ENCODE assay signal across 23 cellular contexts in the genomic region with DNA sequence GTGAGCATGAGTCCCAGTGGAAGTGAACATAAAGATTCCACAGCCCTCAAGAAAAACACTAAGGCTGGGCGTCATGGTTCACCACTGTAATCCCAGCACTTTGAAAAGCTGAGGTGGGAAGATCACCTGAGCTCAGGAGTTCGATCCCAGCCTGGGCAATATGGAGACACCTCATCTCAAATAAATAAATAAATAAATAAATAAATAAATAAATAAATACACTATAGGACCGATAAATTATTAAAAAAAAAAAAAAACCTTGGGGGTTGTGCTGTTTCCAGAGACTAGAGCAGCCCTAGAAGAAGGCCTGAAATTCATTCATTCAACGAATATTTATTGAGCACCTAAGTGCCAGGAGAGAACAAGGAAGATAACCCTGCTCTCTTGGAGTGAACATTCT. TPM values are rescaled to one million over a fixed set of nuclear protein-coding genes. Genes with fewer than 3 reads are reported as not detected.
DNase-seq lines count a peak whose midpoint lies in the region; ATAC-seq and TF ChIP-seq lines count a peak whose summit lies in the region.
"Had no signal": no experiment of that assay in that cellular context is flagged by ENCODE, and none has a peak within 500 bp of the region (broad histone marks: within the 10 kb centered on the region; RNA-seq: fewer than 3 reads in every experiment).

No MANE protein-coding gene starts in this region.

- H3K9ac ChIP-seq in H9 (ENCODE audit: extremely low read depth, insufficient read length, low read length): no peak overlapping the region
- H3K9ac ChIP-seq: BLaER1 had no signal

- TF ChIP-seq CTCF in H9 (conservative IDR thresholded peaks at IDR 0.05) (no peak), neural crest cell (conservative IDR thresholded peaks at IDR 0.05) (no peak)

- no peak overlapping the region for H4K5ac ChIP-seq in H9 (ENCODE audit: insufficient read length, low read depth, low read length)

- no peak overlapping the region for H4K8ac ChIP-seq in H9 (replicated peaks; ENCODE audit: insufficient read length, low read depth, low read length)

- no peak overlapping the region for H3K4me2 ChIP-seq in H9 (ENCODE audit: insufficient read depth, insufficient read length, low read length)

- POLR2A ChIA-PET in activated naive CD8-positive, alpha-beta T cell treated with anti-CD3 and anti-CD28 coated beads, Interleukin-2, amount 10 ng/mL, durations not matched to agents 7 days and 5 days (lab: Charles Lee): interaction anchor here (2.5 kb wide), 1 partner anchor 132 kb away, joined by 10 read pairs; no protein-coding TSS in a partner anchor

- CTCF ChIA-PET in activated CD8-positive, alpha-beta memory T cell treated with anti-CD3 and anti-CD28 coated beads, Interleukin-2, amount 10 ng/mL, durations not matched to agents 7 days and 5 days (lab: Charles Lee): interaction anchor here (1.1 to 1.5 kb wide), 2 partner anchors 131 to 182 kb away, joined by 3 to 8 read pairs; a partner anchor contains a TSS

- H4K91ac ChIP-seq in H9 (ENCODE audit: insufficient read length, low read depth, low read length): no peak overlapping the region

- H3K4me1 Mint-ChIP-seq in activated CD8-positive, alpha-beta memory T cell treated with anti-CD3 and anti-CD28 coated beads, Interleukin-2, amount 10 ng/mL, durations not matched to agents 7 days and 5 days: peaks cover 39% of the 10 kb centered on the region
- peaks cover 17 to 22% of the 10 kb centered on the region in 2 experiments for H3K4me1 Mint-ChIP-seq in H9
- peaks cover 28% of the 10 kb centered on the region for H3K4me1 Mint-ChIP-seq in activated naive CD8-positive, alpha-beta T cell treated with anti-CD3 and anti-CD28 coated beads, Interleukin-2, amount 10 ng/mL, durations not matched to agents 7 days and 5 days
- H3K4me1 Mint-ChIP-seq in neural crest cell: peaks cover 31% of the 10 kb centered on the region
- peaks cover 29% of the 10 kb centered on the region for H3K4me1 Mint-ChIP-seq in T-helper 2 cell treated with Interferon-gamma antibody and Interleukin-4, amounts not matched to agents 5 μg/mL and 100 μg/mL, for 36 hours (ENCODE audit: low read depth)

- H3K9me3 ChIP-seq in H9 (ENCODE audit: control insufficient read depth, low read depth, low read length): no peaks in the 10 kb centered on the region
- H3K9me3 ChIP-seq: BLaER1, MG63, right atrium auricular region had no signal

- H2AK5ac ChIP-seq in H9 (ENCODE audit: insufficient read length, low read length): no peak overlapping the region

- H3K27ac Mint-ChIP-seq in activated CD8-positive, alpha-beta memory T cell treated with anti-CD3 and anti-CD28 coated beads, Interleukin-2, amount 10 ng/mL, durations not matched to agents 7 days and 5 days: no peak overlapping the region
- H3K27ac Mint-ChIP-seq in H9: no peak overlapping the region
- H3K27ac Mint-ChIP-seq in activated naive CD8-positive, alpha-beta T cell treated with anti-CD3 and anti-CD28 coated beads, Interleukin-2, amount 10 ng/mL, durations not matched to agents 7 days and 5 days: no peak overlapping the region
- H3K27ac Mint-ChIP-seq in neural crest cell (ENCODE audit: unreplicated experiment): no peak overlapping the region
- no peak overlapping the region for H3K27ac Mint-ChIP-seq in T-helper 2 cell treated with Interferon-gamma antibody and Interleukin-4, amounts not matched to agents 5 μg/mL and 100 μg/mL, for 36 hours
- H3K27ac Mint-ChIP-seq: activated CD4-positive, alpha-beta T cell treated with anti-CD3 and anti-CD28 coated beads, Interleukin-2, amount 10 ng/mL, durations not matched to agents 24 days and 14 days had no signal

- H3K27me3 Mint-ChIP-seq in activated CD8-positive, alpha-beta memory T cell treated with anti-CD3 and anti-CD28 coated beads, Interleukin-2, amount 10 ng/mL, durations not matched to agents 7 days and 5 days: no peaks in the 10 kb centered on the region
- H3K27me3 Mint-ChIP-seq in H9 (ENCODE audit: low read depth): peaks cover 1% of the 10 kb centered on the region; the same call in 1 of the 2 replicates
- no peaks in the 10 kb centered on the region for H3K27me3 Mint-ChIP-seq in activated naive CD8-positive, alpha-beta T cell treated with anti-CD3 and anti-CD28 coated beads, Interleukin-2, amount 10 ng/mL, durations not matched to agents 7 days and 5 days
- peaks cover 2% of the 10 kb centered on the region for H3K27me3 Mint-ChIP-seq in neural crest cell (ENCODE audit: low read depth)
- H3K27me3 Mint-ChIP-seq in T-helper 2 cell treated with Interferon-gamma antibody and Interleukin-4, amounts not matched to agents 5 μg/mL and 100 μg/mL, for 36 hours (ENCODE audit: low read depth): no peaks in the 10 kb centered on the region
- H3K27me3 Mint-ChIP-seq: activated CD4-positive, alpha-beta T cell treated with anti-CD3 and anti-CD28 coated beads, Interleukin-2, amount 10 ng/mL, durations not matched to agents 24 days and 14 days had no signal

- H2BK5ac ChIP-seq in H9 (ENCODE audit: insufficient read length, low read length): no peak overlapping the region

- peaks cover 2% of the 10 kb centered on the region for H4K20me1 ChIP-seq in H9 (ENCODE audit: control insufficient read depth, insufficient read depth, insufficient read length)

- no peak overlapping the region for H3K18ac ChIP-seq in H9 (ENCODE audit: insufficient read length, low read depth, low read length)

- H2BK120ac ChIP-seq in H9 (ENCODE audit: low read depth, low read length, poor library complexity, severe bottlenecking): no peak overlapping the region

- H3K4me3 Mint-ChIP-seq in activated CD8-positive, alpha-beta memory T cell treated with anti-CD3 and anti-CD28 coated beads, Interleukin-2, amount 10 ng/mL, durations not matched to agents 7 days and 5 days: peak overlapping the region; percentile 49
- H3K4me3 Mint-ChIP-seq in H9 (peak overlapping the region; percentile 15 to 40; a peak in 2 of 5 replicates), neural crest cell (peak overlapping the region; percentile 72)
- H3K4me3 Mint-ChIP-seq in activated naive CD8-positive, alpha-beta T cell treated with anti-CD3 and anti-CD28 coated beads, Interleukin-2, amount 10 ng/mL, durations not matched to agents 7 days and 5 days: peak overlapping the region; percentile 6
- H3K4me3 Mint-ChIP-seq in T-helper 2 cell treated with Interferon-gamma antibody and Interleukin-4, amounts not matched to agents 5 μg/mL and 100 μg/mL, for 36 hours: no peak overlapping the region

- no peak overlapping the region for H2BK12ac ChIP-seq in H9 (ENCODE audit: insufficient read length, low read depth, low read length)

- no peak overlapping the region for H3T11ph ChIP-seq in H9 (ENCODE audit: low read length)

- peaks cover 12% of the 10 kb centered on the region for H3K79me1 ChIP-seq in H9 (ENCODE audit: insufficient read depth, low read depth, low read length, poor library complexity, severe bottlenecking)

- no peak overlapping the region for H2BK15ac ChIP-seq in H9 (ENCODE audit: low read depth, low read length)

- peaks cover 36% of the 10 kb centered on the region for H3K36me3 Mint-ChIP-seq in activated CD8-positive, alpha-beta memory T cell treated with anti-CD3 and anti-CD28 coated beads, Interleukin-2, amount 10 ng/mL, durations not matched to agents 7 days and 5 days
- peaks cover 24 to 43% (median 30%) of the 10 kb centered on the region in 3 experiments; a peak in 6 of 7 replicates for H3K36me3 Mint-ChIP-seq in H9 (ENCODE audit: insufficient read depth in 1 of 3, low read depth in 3 of 3)
- H3K36me3 Mint-ChIP-seq in activated naive CD8-positive, alpha-beta T cell treated with anti-CD3 and anti-CD28 coated beads, Interleukin-2, amount 10 ng/mL, durations not matched to agents 7 days and 5 days: peaks cover 29% of the 10 kb centered on the region
- peaks cover 22% of the 10 kb centered on the region for H3K36me3 Mint-ChIP-seq in neural crest cell (ENCODE audit: low read depth)
- H3K36me3 Mint-ChIP-seq in T-helper 2 cell treated with Interferon-gamma antibody and Interleukin-4, amounts not matched to agents 5 μg/mL and 100 μg/mL, for 36 hours (ENCODE audit: low read depth): peaks cover 34% of the 10 kb centered on the region

- no peak overlapping the region for H3K23ac ChIP-seq in H9 (ENCODE audit: insufficient read length, low read depth, low read length)

- no peak for ATAC-seq in activated CD8-positive, alpha-beta memory T cell treated with anti-CD3 and anti-CD28 coated beads, Interleukin-2, amount 10 ng/mL, durations not matched to agents 7 days and 5 days
- no peak for ATAC-seq in activated naive CD8-positive, alpha-beta T cell treated with anti-CD3 and anti-CD28 coated beads, Interleukin-2, amount 10 ng/mL, durations not matched to agents 7 days and 5 days (ENCODE audit: low read depth)
- no peak for ATAC-seq in HG03432 (IDR thresholded peaks at IDR 0.05; ENCODE audit: unreplicated experiment)

- H3K27ac ChIP-seq in H9 (ENCODE audit: insufficient read length, low read depth, low read length): no peak overlapping the region
- H3K27ac ChIP-seq: BLaER1, right atrium auricular region had no signal

- H3K4me1 ChIP-seq in H9 (ENCODE audit: insufficient read depth, low read length): peaks cover 6% of the 10 kb centered on the region

- H3K79me2 ChIP-seq in H9 (ENCODE audit: insufficient read depth, low read length): peaks cover 27% of the 10 kb centered on the region

- no CpG with 5 or more reads among the region's 4 CpGs for WGBS in H9 (ENCODE audit: extremely low coverage, insufficient read length, low lambda C conversion rate)

- no peak for DNase-seq in activated CD8-positive, alpha-beta memory T cell treated with anti-CD3 and anti-CD28 coated beads, Interleukin-2, amount 10 ng/mL, durations not matched to agents 7 days and 5 days
- DNase-seq in activated CD8-positive, alpha-beta memory T cell treated with anti-CD3 and anti-CD28 coated beads, Interleukin-2, amount 50 U/mL, for 4 hours: no peak
- DNase-seq in H9 (no peak), neural crest cell (ENCODE audit: low read depth, low spot score) (no peak), ureter (ENCODE audit: low spot score) (no peak)
- DNase-seq in activated naive CD8-positive, alpha-beta T cell treated with anti-CD3 and anti-CD28 coated beads, Interleukin-2, amount 10 ng/mL, durations not matched to agents 7 days and 5 days: no peak
- no peak for DNase-seq in T-helper 2 cell treated with Interferon-gamma antibody and Interleukin-4, amounts not matched to agents 5 μg/mL and 100 μg/mL, for 36 hours (ENCODE audit: low spot score)
- DNase-seq: activated CD4-positive, alpha-beta T cell treated with anti-CD3 and anti-CD28 coated beads, Interleukin-2, amount 10 ng/mL, durations not matched to agents 24 days and 14 days; activated T-cell treated with anti-CD3 and anti-CD28 coated beads for 4 hours; effector CD4-positive, alpha-beta T cell; foreskin melanocyte; hypothalamus; islet precursor cell; MG63; NCI-H1436; NCI-H2107; NCI-H510A treated with DMSO at 0.1 percent for 48 hours; SHP77 treated with DMSO at 0.1 percent for 48 hours; stimulated activated CD4-positive, alpha-beta T cell treated with anti-CD3 and anti-CD28 coated beads, Interleukin-12 subunit alpha, Interleukin-12 subunit beta, amount 100 ng/mL, for 4 hours; stimulated activated CD4-positive, alpha-beta T cell treated with anti-CD3 and anti-CD28 coated beads, Interleukin-4, amount 100 ng/mL, for 4 hours had no signal

- H3K56ac ChIP-seq in H9 (ENCODE audit: insufficient read length, low read depth, low read length): no peak overlapping the region

- H3K27me3 ChIP-seq in H9 (ENCODE audit: insufficient read depth, low read length): no peaks in the 10 kb centered on the region
- H3K27me3 ChIP-seq: BLaER1, MG63, right atrium auricular region had no signal

- no peaks in the 10 kb centered on the region for H3K9me3 Mint-ChIP-seq in activated CD8-positive, alpha-beta memory T cell treated with anti-CD3 and anti-CD28 coated beads, Interleukin-2, amount 10 ng/mL, durations not matched to agents 7 days and 5 days (ENCODE audit: low read depth)
- H3K9me3 Mint-ChIP-seq in H9: no peaks in the 10 kb centered on the region
- no peaks in the 10 kb centered on the region for H3K9me3 Mint-ChIP-seq in activated naive CD8-positive, alpha-beta T cell treated with anti-CD3 and anti-CD28 coated beads, Interleukin-2, amount 10 ng/mL, durations not matched to agents 7 days and 5 days
- no peaks in the 10 kb centered on the region for H3K9me3 Mint-ChIP-seq in neural crest cell
- H3K9me3 Mint-ChIP-seq in T-helper 2 cell treated with Interferon-gamma antibody and Interleukin-4, amounts not matched to agents 5 μg/mL and 100 μg/mL, for 36 hours: no peaks in the 10 kb centered on the region
- H3K9me3 Mint-ChIP-seq: activated CD4-positive, alpha-beta T cell treated with anti-CD3 and anti-CD28 coated beads, Interleukin-2, amount 10 ng/mL, durations not matched to agents 24 days and 14 days had no signal

- H3K14ac ChIP-seq in H9 (ENCODE audit: insufficient read depth, low read length): no peak overlapping the region

- H2AFZ ChIP-seq in H9 (ENCODE audit: low read length): no peak overlapping the region

- H3K23me2 ChIP-seq in H9 (ENCODE audit: insufficient read length, low read depth, low read length, poor library complexity, severe bottlenecking): peaks cover 3% of the 10 kb centered on the region

- no peak overlapping the region for H3K4ac ChIP-seq in H9 (ENCODE audit: low read depth, low read length)

- H2BK20ac ChIP-seq in H9 (ENCODE audit: low read depth, low read length, poor library complexity, severe bottlenecking): no peak overlapping the region

RNA-seq across cellular contexts. Expression of a gene that starts 1.5 kb away (rescaled TPM):
- total RNA-seq in activated CD8-positive, alpha-beta memory T cell treated with anti-CD3 and anti-CD28 coated beads, Interleukin-2, amount 10 ng/mL, durations not matched to agents 7 days and 5 days: 10 to 100 TPM; 56.6 to 57.7 TPM
- total RNA-seq in H9 (2021): 51.3 and 56.6 TPM in 2 replicates
- total RNA-seq in activated naive CD8-positive, alpha-beta T cell treated with anti-CD3 and anti-CD28 coated beads, Interleukin-2, amount 10 ng/mL, durations not matched to agents 7 days and 5 days: 10 to 100 TPM; 62.1 to 65.7 TPM
- 58.9 and 60.7 TPM in 2 replicates for total RNA-seq in neural crest cell
- total RNA-seq in ureter: 34.0 TPM

RNA-seq across cellular contexts. Expression of a gene that starts 33.0 kb away (rescaled TPM):
- total RNA-seq in activated CD8-positive, alpha-beta memory T cell treated with anti-CD3 and anti-CD28 coated beads, Interleukin-2, amount 10 ng/mL, durations not matched to agents 7 days and 5 days: 10 to 100 TPM; 51.4 to 66.8 TPM
- total RNA-seq in H9 (2021) (49.4 and 53.1 TPM in 2 replicates), neural crest cell (57.0 and 58.3 TPM in 2 replicates), ureter (44.3 TPM)
- total RNA-seq in activated naive CD8-positive, alpha-beta T cell treated with anti-CD3 and anti-CD28 coated beads, Interleukin-2, amount 10 ng/mL, durations not matched to agents 7 days and 5 days: 10 to 100 TPM; 58.7 to 60.4 TPM
